23 cellular contexts compared by ENCODE assay signal in the genomic region with DNA sequence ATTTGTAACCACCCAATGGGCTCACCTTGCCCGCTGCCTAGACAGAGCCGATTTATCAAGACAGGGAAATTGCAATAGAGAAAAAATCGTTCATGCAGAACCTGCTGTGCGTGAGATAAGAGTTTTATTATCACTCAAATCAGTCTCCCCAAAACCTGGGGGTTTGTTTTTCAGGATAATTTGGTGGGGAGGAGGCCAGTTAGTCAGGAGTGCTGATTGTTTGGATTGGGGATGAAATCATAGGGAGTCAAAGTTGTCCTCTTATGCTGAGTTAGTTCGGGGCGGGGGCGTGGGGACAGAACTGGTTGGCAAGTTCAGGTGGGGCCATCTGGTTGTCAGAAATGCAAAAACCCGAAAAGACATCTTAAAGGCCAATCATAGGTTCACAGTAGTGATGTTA.
DNase-seq lines count a peak whose midpoint lies in the region; ATAC-seq, FAIRE-seq and TF ChIP-seq lines count a peak whose summit lies in the region.
"Had no signal": no experiment of that assay in that cellular context is flagged by ENCODE, and none has a peak within 500 bp of the region (broad histone marks: within the 10 kb centered on the region; RNA-seq: fewer than 3 reads in every experiment).

No MANE protein-coding gene starts in this region.

- no peak overlapping the region for H3K23ac ChIP-seq in mesendoderm (ENCODE audit: low read length)

- BruUV-seq in K562 (replicated peaks; lab: Mats Ljungman, UMichigan), result no TSS peak

- TF ChIP-seq RAD21 in K562 (CRISPR knock-in tag; conservative IDR thresholded peaks at IDR 0.05 in 1 of 2, IDR thresholded peaks at IDR 0.05 in 1 of 2), result no peak

- H3K4me3 ChIP-seq in GM23338 (no peak overlapping the region), HUES48 (ENCODE audit: low read depth, low read length) (no peak overlapping the region), K562 (no peak overlapping the region), mesendoderm (ENCODE audit: low read length) (no peak overlapping the region), esophagus muscularis mucosa (no peak overlapping the region)
- H3K4me3 ChIP-seq: BLaER1, GM12878 had no signal

- no peaks in the 10 kb centered on the region for H3K9me1 ChIP-seq in K562 (ENCODE audit: control insufficient read depth, insufficient read depth, low read length)

- H3K4me3 Mint-ChIP-seq in GM23338, result no peak overlapping the region
- H3K4me3 Mint-ChIP-seq: B cell; CD4-positive, CD25-positive, alpha-beta regulatory T cell; CD8-positive, alpha-beta T cell; HFFc6 had no signal

- H3K56ac ChIP-seq in mesendoderm (ENCODE audit: low read length), result no peak overlapping the region

- peaks cover 2% of the 10 kb centered on the region for H3K27me3 Mint-ChIP-seq in GM23338 (ENCODE audit: insufficient read depth, low read depth, poor library complexity)
- H3K27me3 Mint-ChIP-seq: B cell; CD4-positive, CD25-positive, alpha-beta regulatory T cell had no signal

- H3K4me2 ChIP-seq in GM23338, result peak overlapping the region; percentile 53; the same call in 1 of the 2 replicates
- H3K4me2 ChIP-seq in K562 (ENCODE audit: insufficient read depth, low read length), result no peak overlapping the region; the same call in 1 of the 2 replicates
- H3K4me2 ChIP-seq in mesendoderm (ENCODE audit: low read length), result no peak overlapping the region
- H3K4me2 ChIP-seq: BLaER1 had no signal

- no peak overlapping the region for H2BK15ac ChIP-seq in mesendoderm (replicated peaks; ENCODE audit: low read depth)

- no peaks in the 10 kb centered on the region for H3K27me3 ChIP-seq in GM23338 (ENCODE audit: insufficient read depth)
- H3K27me3 ChIP-seq in HUES48 (ENCODE audit: control insufficient read depth, insufficient read depth, low read length), result no peaks in the 10 kb centered on the region
- no peaks in the 10 kb centered on the region for H3K27me3 ChIP-seq in K562 (ENCODE audit: control insufficient read depth in 2 of 2, insufficient read depth in 2 of 2, low read length in 2 of 2)
- H3K27me3 ChIP-seq in mesendoderm (ENCODE audit: insufficient read depth, low read length, poor library complexity), result no peaks in the 10 kb centered on the region
- H3K27me3 ChIP-seq in esophagus muscularis mucosa, result no peaks in the 10 kb centered on the region
- H3K27me3 ChIP-seq: BLaER1 had no signal

- peak overlapping the region; percentile 18 for H3K18ac ChIP-seq in mesendoderm (ENCODE audit: low read length)

- H3K36me3 ChIP-seq in GM23338 (ENCODE audit: insufficient read depth), result no peaks in the 10 kb centered on the region
- H3K36me3 ChIP-seq in HUES48 (ENCODE audit: control insufficient read depth, insufficient read depth, low read length), result no peaks in the 10 kb centered on the region
- H3K36me3 ChIP-seq in K562 (ENCODE audit: control insufficient read depth, insufficient read depth, low read length), result no peaks in the 10 kb centered on the region; the same call in 2 of the 3 replicates
- H3K36me3 ChIP-seq in mesendoderm (ENCODE audit: control insufficient read depth, insufficient read depth, low read length), result no peaks in the 10 kb centered on the region
- no peaks in the 10 kb centered on the region for H3K36me3 ChIP-seq in esophagus muscularis mucosa
- H3K36me3 ChIP-seq: BLaER1 had no signal

- intact Hi-C loops in K562 (cut with micrococcal nuclease) (no loop called here), esophagus muscularis mucosa (cut with DNase I) (no loop called here)

- no peaks in the 10 kb centered on the region for H3K9me3 Mint-ChIP-seq in GM23338
- H3K9me3 Mint-ChIP-seq: CD8-positive, alpha-beta T cell; HFFc6 had no signal

- H4K5ac ChIP-seq in mesendoderm (ENCODE audit: low read length), result no peak overlapping the region

- H3K4me1 ChIP-seq in GM23338 (ENCODE audit: insufficient read depth) (peaks cover 29% of the 10 kb centered on the region), HUES48 (ENCODE audit: control insufficient read depth, insufficient read depth, low read length) (peaks cover 12% of the 10 kb centered on the region), K562 (replicated peaks in 1 of 2; ENCODE audit: control insufficient read depth in 2 of 2, insufficient read depth in 2 of 2, low read length in 2 of 2) (peaks cover 0 to 8% of the 10 kb centered on the region in 2 experiments; a peak in 3 of 5 replicates), mesendoderm (ENCODE audit: control insufficient read depth, low read depth, low read length) (peaks cover 7% of the 10 kb centered on the region), esophagus muscularis mucosa (peaks cover 0 to 5% (median 0%) of the 10 kb centered on the region in 4 donors)
- H3K4me1 ChIP-seq: Caco-2 had no signal

- H3K9ac ChIP-seq in HUES48 (ENCODE audit: low read depth, low read length) (no peak overlapping the region), K562 (ENCODE audit: insufficient read depth in 1 of 2, low read depth in 2 of 2, low read length in 2 of 2) (no peak overlapping the region), mesendoderm (ENCODE audit: low read length) (no peak overlapping the region)
- H3K9ac ChIP-seq: BLaER1 had no signal

- H3K9me3 ChIP-seq in HUES48 (ENCODE audit: control insufficient read depth, insufficient read depth, low read length) (no peaks in the 10 kb centered on the region), K562 (replicated peaks; ENCODE audit: control insufficient read depth, insufficient read depth, low read depth, low read length) (no peaks in the 10 kb centered on the region), esophagus muscularis mucosa (no peaks in the 10 kb centered on the region)
- H3K9me3 ChIP-seq: BLaER1, Caco-2 had no signal

- FAIRE-seq in K562 (lab: Jason Lieb, UNC) (no peak), GM12891 (lab: Jason Lieb, UNC) (no peak)
- FAIRE-seq: A204.1, GM12878 had no signal

- no peak overlapping the region for H2AK5ac ChIP-seq in mesendoderm (ENCODE audit: low read length)

- TF ChIP-seq CTCF in GM23338 (conservative IDR thresholded peaks at IDR 0.05; ENCODE audit: low read depth in 2 of 2), result no peak
- TF ChIP-seq CTCF in K562 (IDR thresholded peaks at IDR 0.05 in 2 of 3, conservative IDR thresholded peaks at IDR 0.05 in 1 of 3; ENCODE audit: insufficient read depth in 2 of 3, low read depth in 1 of 3, low read length in 3 of 3), result no peak
- no peak for TF ChIP-seq CTCF in esophagus muscularis mucosa (IDR thresholded peaks at IDR 0.05)

- no peak for ATAC-seq in GM23338
- ATAC-seq in K562, result peak; percentile 33; the same call in 2 of the 3 replicates
- ATAC-seq: CD8-positive, alpha-beta T cell; GM12878; HCT116 had no signal

- in situ Hi-C loops in K562 (cut with MboI), result no loop called here

- TF ChIP-seq EP300 in K562 (IDR thresholded peaks at IDR 0.05; ENCODE audit: low read length) (no peak), esophagus muscularis mucosa (IDR thresholded peaks at IDR 0.05) (no peak)

- H4K8ac ChIP-seq in mesendoderm (ENCODE audit: low read depth, low read length), result no peak overlapping the region

- peak overlapping the region; percentile 57 for H3K27ac Mint-ChIP-seq in GM23338
- H3K27ac Mint-ChIP-seq: B cell, HFFc6 had no signal

- H3K27ac ChIP-seq in GM23338 (ENCODE audit: low read depth), result peak overlapping the region; percentile 27; the same call in 1 of the 2 replicates
- H3K27ac ChIP-seq in HUES48 (ENCODE audit: low read depth, low read length), result peak overlapping the region; percentile 12
- no peak overlapping the region for H3K27ac ChIP-seq in K562 (ENCODE audit: extremely low read depth, low read depth, low read length)
- H3K27ac ChIP-seq in mesendoderm (ENCODE audit: low read depth, low read length), result no peak overlapping the region
- H3K27ac ChIP-seq in esophagus muscularis mucosa (replicated peaks in 1 of 4), result no peak overlapping the region
- H3K27ac ChIP-seq: 22Rv1, BLaER1, C4-2B had no signal

- H3K79me1 ChIP-seq in mesendoderm (ENCODE audit: low read length), result no peaks in the 10 kb centered on the region

- CTCF ChIA-PET in K562 (lab: Yijun Ruan, JAX; ENCODE audit: low intra/inter-chr PET ratio), result no interaction called here

- H4K20me1 ChIP-seq in GM23338 (replicated peaks; ENCODE audit: insufficient read depth) (no peaks in the 10 kb centered on the region), K562 (replicated peaks; ENCODE audit: control insufficient read depth, insufficient read depth, low read length) (no peaks in the 10 kb centered on the region)
- H4K20me1 ChIP-seq: BLaER1 had no signal

- DNase-seq in GM23338 (ENCODE audit: low spot score) (no peak), K562 (ENCODE audit: extremely low read depth in 1 of 4, low spot score in 3 of 4) (peak in 1 of 4 experiments; percentile 9), mesendoderm (no peak), esophagus muscularis mucosa (ENCODE audit: extremely low spot score) (no peak), DMS53 (lab: John Stamatoyannopoulos, UW) (no peak), GM12891 (ENCODE audit: insufficient read length, low spot score) (no peak), T-helper 1 cell (no peak)
- DNase-seq: Caco-2; CD4-positive, CD25-positive, alpha-beta regulatory T cell; CD8-positive, alpha-beta T cell; DMS153; DMS79; EL; GDM1; HFFc6 had no signal

- H3K4me1 Mint-ChIP-seq in GM23338, result peaks cover 34% of the 10 kb centered on the region

- no peaks in the 10 kb centered on the region; the same call in 2 of the 3 replicates for H3K36me3 Mint-ChIP-seq in GM23338 (ENCODE audit: low read depth)

- TF ChIP-seq POLR2A in K562 (conservative IDR thresholded peaks at IDR 0.05) (no peak), esophagus muscularis mucosa (IDR thresholded peaks at IDR 0.05; ENCODE audit: low read depth) (no peak), GM12891 (IDR thresholded peaks at IDR 0.05; ENCODE audit: low read depth, low read length) (no peak)

- H3K4ac ChIP-seq in mesendoderm (ENCODE audit: low read depth, low read length), result no peak overlapping the region

- no peaks in the 10 kb centered on the region for H3K79me2 ChIP-seq in GM23338 (replicated peaks; ENCODE audit: insufficient read depth)
- H3K79me2 ChIP-seq in K562 (ENCODE audit: control insufficient read depth, insufficient read depth, low read length), result no peaks in the 10 kb centered on the region
- H3K79me2 ChIP-seq in mesendoderm (ENCODE audit: control insufficient read depth, insufficient read depth, low read length), result no peaks in the 10 kb centered on the region

- POLR2A ChIA-PET in K562 (lab: Yijun Ruan, JAX), result no interaction called here

- H2AFZ ChIP-seq in GM23338 (no peak overlapping the region), K562 (ENCODE audit: low read depth, low read length) (no peak overlapping the region)

- H2BK5ac ChIP-seq in mesendoderm (ENCODE audit: low read length), result no peak overlapping the region

- no peak overlapping the region for H2BK120ac ChIP-seq in mesendoderm (ENCODE audit: low read depth, low read length)

- no peaks in the 10 kb centered on the region for H3K9me2 ChIP-seq in GM23338 (ENCODE audit: insufficient read depth)

- WGBS in K562 (ENCODE audit: insufficient coverage, low coverage, missing lambda C conversion rate), result 32% methylated on average over 8 of the region's 8 CpGs
- no CpG with 5 or more reads among the region's 8 CpGs for WGBS in mesendoderm (ENCODE audit: extremely low coverage, insufficient coverage, low lambda C conversion rate)
- WGBS in esophagus muscularis mucosa, result 85% methylated on average over 8 of the region's 8 CpGs

- no peaks in the 10 kb centered on the region for H3F3A ChIP-seq in GM23338 (replicated peaks; ENCODE audit: low read depth)

TF ChIP-seq in K562, 482 proteins besides CTCF, POLR2A, EP300 and RAD21 (continues in another document):
- no peak for TF ChIP-seq SIN3B (IDR thresholded peaks at IDR 0.05; ENCODE audit: low read depth)

TF ChIP-seq in GM12891, 5 proteins besides CTCF, POLR2A, EP300 and RAD21 (continues in another document):
- no peak for TF ChIP-seq PAX5 (IDR thresholded peaks at IDR 0.05; ENCODE audit: insufficient read depth, low read length, severe bottlenecking)

Comparison
In these comparisons a context has a peak if more than half of its experiments do, and no peak if none do; other contexts are left out.
1. H3K27ac ChIP-seq: peak in GM23338 (single experiment) and HUES48 (single experiment); none in K562 (single experiment), mesendoderm (single experiment) and esophagus muscularis mucosa (0 of 4).